ENCODE assay signal across 2 cellular contexts in the genomic region with DNA sequence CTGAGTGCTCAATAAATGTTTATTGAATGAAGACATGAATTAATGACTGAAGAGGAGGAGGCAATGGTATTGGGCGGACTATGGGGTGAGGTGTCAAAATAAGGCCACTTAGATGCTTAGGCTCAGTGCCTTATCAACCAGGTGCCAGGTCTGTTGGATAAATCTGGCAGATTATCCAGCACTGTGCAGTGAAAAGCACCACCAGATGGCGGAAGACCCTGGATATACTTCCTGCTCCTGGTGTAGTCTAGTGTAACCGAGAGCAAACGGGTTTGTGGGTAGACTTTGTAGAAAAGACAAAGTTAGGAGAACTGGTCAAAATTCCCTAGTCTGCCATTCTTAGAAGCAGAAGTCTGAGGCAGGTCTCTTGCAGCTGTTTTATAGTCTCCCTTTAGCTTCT.
TF ChIP-seq lines count a peak whose summit lies in the region.

No MANE protein-coding gene starts in this region.

TF ChIP-seq in A549, 52 proteins besides CTCF, POLR2A, EP300 and RAD21 (continued from another document):
- TF ChIP-seq SMC3 (IDR thresholded peaks at IDR 0.05) (no peak), CBX2 (IDR thresholded peaks at IDR 0.05; ENCODE audit: borderline replicate concordance, low read depth) (no peak), MAZ (IDR thresholded peaks at IDR 0.05; ENCODE audit: borderline replicate concordance, low read depth, low read length) (no peak), KDM5A (IDR thresholded peaks at IDR 0.05) (no peak), TFCP2L1 (CRISPR knock-in tag; IDR thresholded peaks at IDR 0.05) (no peak), BHLHE40 (IDR thresholded peaks at IDR 0.05; ENCODE audit: low read depth, low read length) (no peak), JUN (IDR thresholded peaks at IDR 0.05) (no peak)
- TF ChIP-seq, protein P1, sequence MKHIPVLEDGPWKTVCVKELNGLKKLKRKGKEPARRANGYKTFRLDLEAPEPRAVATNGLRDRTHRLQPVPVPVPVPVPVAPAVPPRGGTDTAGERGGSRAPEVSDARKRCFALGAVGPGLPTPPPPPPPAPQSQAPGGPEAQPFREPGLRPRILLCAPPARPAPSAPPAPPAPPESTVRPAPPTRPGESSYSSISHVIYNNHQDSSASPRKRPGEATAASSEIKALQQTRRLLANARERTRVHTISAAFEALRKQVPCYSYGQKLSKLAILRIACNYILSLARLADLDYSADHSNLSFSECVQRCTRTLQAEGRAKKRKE (CRISPR knock-in tag; IDR thresholded peaks at IDR 0.05; ENCODE audit: low read depth): no peak
- TF ChIP-seq, protein P2, sequence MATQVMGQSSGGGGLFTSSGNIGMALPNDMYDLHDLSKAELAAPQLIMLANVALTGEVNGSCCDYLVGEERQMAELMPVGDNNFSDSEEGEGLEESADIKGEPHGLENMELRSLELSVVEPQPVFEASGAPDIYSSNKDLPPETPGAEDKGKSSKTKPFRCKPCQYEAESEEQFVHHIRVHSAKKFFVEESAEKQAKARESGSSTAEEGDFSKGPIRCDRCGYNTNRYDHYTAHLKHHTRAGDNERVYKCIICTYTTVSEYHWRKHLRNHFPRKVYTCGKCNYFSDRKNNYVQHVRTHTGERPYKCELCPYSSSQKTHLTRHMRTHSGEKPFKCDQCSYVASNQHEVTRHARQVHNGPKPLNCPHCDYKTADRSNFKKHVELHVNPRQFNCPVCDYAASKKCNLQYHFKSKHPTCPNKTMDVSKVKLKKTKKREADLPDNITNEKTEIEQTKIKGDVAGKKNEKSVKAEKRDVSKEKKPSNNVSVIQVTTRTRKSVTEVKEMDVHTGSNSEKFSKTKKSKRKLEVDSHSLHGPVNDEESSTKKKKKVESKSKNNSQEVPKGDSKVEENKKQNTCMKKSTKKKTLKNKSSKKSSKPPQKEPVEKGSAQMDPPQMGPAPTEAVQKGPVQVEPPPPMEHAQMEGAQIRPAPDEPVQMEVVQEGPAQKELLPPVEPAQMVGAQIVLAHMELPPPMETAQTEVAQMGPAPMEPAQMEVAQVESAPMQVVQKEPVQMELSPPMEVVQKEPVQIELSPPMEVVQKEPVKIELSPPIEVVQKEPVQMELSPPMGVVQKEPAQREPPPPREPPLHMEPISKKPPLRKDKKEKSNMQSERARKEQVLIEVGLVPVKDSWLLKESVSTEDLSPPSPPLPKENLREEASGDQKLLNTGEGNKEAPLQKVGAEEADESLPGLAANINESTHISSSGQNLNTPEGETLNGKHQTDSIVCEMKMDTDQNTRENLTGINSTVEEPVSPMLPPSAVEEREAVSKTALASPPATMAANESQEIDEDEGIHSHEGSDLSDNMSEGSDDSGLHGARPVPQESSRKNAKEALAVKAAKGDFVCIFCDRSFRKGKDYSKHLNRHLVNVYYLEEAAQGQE (IDR thresholded peaks at IDR 0.05): no peak

TF ChIP-seq in GM23338, 12 proteins besides CTCF, POLR2A, EP300 and RAD21 (continued from another document):
- no peak for TF ChIP-seq EZH2phosphoT487 (IDR thresholded peaks at IDR 0.05; ENCODE audit: unreplicated experiment)
- no peak for TF ChIP-seq JUNB (IDR thresholded peaks at IDR 0.05; ENCODE audit: unreplicated experiment)
- no peak for TF ChIP-seq CREB1 (CRISPR knock-in tag; IDR thresholded peaks at IDR 0.05; ENCODE audit: low read depth)
- no peak for TF ChIP-seq EZH2 (IDR thresholded peaks at IDR 0.05; ENCODE audit: low read depth, unreplicated experiment)
- no peak for TF ChIP-seq ZNF114 (CRISPR knock-in tag; IDR thresholded peaks at IDR 0.05)
- TF ChIP-seq ZNF331 (CRISPR knock-in tag; IDR thresholded peaks at IDR 0.05; ENCODE audit: low read depth): no peak
- TF ChIP-seq, protein P3, sequence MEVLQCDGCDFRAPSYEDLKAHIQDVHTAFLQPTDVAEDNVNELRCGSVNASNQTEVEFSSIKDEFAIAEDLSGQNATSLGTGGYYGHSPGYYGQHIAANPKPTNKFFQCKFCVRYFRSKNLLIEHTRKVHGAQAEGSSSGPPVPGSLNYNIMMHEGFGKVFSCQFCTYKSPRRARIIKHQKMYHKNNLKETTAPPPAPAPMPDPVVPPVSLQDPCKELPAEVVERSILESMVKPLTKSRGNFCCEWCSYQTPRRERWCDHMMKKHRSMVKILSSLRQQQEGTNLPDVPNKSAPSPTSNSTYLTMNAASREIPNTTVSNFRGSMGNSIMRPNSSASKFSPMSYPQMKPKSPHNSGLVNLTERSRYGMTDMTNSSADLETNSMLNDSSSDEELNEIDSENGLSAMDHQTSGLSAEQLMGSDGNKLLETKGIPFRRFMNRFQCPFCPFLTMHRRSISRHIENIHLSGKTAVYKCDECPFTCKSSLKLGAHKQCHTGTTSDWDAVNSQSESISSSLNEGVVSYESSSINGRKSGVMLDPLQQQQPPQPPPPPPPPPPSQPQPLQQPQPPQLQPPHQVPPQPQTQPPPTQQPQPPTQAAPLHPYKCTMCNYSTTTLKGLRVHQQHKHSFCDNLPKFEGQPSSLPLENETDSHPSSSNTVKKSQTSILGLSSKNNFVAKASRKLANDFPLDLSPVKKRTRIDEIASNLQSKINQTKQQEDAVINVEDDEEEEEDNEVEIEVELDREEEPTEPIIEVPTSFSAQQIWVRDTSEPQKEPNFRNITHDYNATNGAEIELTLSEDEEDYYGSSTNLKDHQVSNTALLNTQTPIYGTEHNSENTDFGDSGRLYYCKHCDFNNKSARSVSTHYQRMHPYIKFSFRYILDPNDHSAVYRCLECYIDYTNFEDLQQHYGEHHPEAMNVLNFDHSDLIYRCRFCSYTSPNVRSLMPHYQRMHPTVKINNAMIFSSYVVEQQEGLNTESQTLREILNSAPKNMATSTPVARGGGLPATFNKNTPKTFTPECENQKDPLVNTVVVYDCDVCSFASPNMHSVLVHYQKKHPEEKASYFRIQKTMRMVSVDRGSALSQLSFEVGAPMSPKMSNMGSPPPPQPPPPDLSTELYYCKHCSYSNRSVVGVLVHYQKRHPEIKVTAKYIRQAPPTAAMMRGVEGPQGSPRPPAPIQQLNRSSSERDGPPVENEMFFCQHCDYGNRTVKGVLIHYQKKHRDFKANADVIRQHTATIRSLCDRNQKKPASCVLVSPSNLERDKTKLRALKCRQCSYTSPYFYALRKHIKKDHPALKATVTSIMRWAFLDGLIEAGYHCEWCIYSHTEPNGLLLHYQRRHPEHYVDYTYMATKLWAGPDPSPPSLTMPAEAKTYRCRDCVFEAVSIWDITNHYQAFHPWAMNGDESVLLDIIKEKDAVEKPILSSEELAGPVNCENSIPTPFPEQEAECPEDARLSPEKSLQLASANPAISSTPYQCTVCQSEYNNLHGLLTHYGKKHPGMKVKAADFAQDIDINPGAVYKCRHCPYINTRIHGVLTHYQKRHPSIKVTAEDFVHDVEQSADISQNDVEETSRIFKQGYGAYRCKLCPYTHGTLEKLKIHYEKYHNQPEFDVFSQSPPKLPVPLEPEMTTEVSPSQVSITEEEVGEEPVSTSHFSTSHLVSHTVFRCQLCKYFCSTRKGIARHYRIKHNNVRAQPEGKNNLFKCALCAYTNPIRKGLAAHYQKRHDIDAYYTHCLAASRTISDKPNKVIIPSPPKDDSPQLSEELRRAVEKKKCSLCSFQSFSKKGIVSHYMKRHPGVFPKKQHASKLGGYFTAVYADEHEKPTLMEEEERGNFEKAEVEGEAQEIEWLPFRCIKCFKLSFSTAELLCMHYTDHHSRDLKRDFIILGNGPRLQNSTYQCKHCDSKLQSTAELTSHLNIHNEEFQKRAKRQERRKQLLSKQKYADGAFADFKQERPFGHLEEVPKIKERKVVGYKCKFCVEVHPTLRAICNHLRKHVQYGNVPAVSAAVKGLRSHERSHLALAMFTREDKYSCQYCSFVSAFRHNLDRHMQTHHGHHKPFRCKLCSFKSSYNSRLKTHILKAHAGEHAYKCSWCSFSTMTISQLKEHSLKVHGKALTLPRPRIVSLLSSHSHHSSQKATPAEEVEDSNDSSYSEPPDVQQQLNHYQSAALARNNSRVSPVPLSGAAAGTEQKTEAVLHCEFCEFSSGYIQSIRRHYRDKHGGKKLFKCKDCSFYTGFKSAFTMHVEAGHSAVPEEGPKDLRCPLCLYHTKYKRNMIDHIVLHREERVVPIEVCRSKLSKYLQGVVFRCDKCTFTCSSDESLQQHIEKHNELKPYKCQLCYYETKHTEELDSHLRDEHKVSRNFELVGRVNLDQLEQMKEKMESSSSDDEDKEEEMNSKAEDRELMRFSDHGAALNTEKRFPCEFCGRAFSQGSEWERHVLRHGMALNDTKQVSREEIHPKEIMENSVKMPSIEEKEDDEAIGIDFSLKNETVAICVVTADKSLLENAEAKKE (CRISPR knock-in tag; IDR thresholded peaks at IDR 0.05): no peak
- no peak for TF ChIP-seq STAT1 (IDR thresholded peaks at IDR 0.05; ENCODE audit: unreplicated experiment)
- TF ChIP-seq POLR2AphosphoS5 (IDR thresholded peaks at IDR 0.05; ENCODE audit: low read depth): no peak
- TF ChIP-seq, protein P4, sequence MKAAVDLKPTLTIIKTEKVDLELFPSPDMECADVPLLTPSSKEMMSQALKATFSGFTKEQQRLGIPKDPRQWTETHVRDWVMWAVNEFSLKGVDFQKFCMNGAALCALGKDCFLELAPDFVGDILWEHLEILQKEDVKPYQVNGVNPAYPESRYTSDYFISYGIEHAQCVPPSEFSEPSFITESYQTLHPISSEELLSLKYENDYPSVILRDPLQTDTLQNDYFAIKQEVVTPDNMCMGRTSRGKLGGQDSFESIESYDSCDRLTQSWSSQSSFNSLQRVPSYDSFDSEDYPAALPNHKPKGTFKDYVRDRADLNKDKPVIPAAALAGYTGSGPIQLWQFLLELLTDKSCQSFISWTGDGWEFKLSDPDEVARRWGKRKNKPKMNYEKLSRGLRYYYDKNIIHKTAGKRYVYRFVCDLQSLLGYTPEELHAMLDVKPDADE (IDR thresholded peaks at IDR 0.05): no peak
